In the genomic region with DNA sequence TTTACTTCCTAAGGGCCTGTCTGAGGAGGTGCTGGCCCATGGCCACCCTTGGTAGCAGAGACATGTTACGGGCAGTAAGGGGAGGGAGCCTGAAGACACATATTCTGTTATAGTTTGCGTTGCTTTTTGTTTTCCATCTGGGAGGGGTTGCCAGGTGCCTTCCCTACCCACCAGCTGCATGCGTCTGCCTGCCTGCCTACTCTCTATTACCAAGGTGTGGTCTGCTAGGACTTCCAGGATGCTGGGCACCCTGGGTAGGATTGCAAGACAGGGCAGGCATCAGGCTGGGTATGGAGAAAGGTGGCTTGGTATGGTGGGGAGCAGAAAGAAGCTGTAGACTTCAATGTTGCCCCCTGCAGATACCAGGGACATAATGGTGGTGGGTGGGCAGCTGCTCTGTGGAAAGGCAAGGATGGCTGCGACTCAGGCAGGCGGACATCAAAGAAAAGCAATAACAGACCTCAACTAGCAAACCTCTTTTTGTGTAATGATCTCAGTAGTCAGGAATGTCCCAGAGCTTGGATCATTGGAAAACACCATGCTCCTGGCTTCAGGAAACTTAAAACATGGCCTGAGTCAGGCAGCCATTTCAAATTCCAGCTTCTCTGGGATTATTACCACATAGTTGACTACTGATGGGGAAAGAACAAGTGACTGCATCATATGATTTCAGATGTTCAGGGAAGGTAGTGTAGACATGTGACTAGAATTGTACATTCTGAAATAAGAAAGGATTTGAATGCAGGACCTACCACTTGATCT, we compare ENCODE assay signal across 17 cellular contexts.
A peak's percentile ranks its signal among the peaks of the same experiment; 100 is the strongest.
DNase-seq lines count a peak whose midpoint lies in the region; TF ChIP-seq lines count a peak whose summit lies in the region.
"Had no signal": no experiment of that assay in that cellular context is flagged by ENCODE, and none has a peak within 500 bp of the region (broad histone marks: within the 10 kb centered on the region; RNA-seq: fewer than 3 reads in every experiment).

No MANE protein-coding gene starts in this region.

- peak overlapping the region; percentile 12 for H3K27ac ChIP-seq in vagina
- H3K27ac ChIP-seq: ascending aorta, ovary had no signal

- no peak for TF ChIP-seq POLR2A in vagina (IDR thresholded peaks at IDR 0.05)

- no peaks in the 10 kb centered on the region for H3K4me1 ChIP-seq in vagina
- H3K4me1 ChIP-seq: ascending aorta had no signal

- no peaks in the 10 kb centered on the region for H3K27me3 ChIP-seq in vagina
- H3K27me3 ChIP-seq: ascending aorta, ovary had no signal

- no peak overlapping the region for H3K4me3 ChIP-seq in astrocyte of the spinal cord (ENCODE audit: low read depth, low read length)
- H3K4me3 ChIP-seq in vagina = no peak overlapping the region
- H3K4me3 ChIP-seq: ascending aorta, ovary had no signal

- TF ChIP-seq CTCF in astrocyte of the spinal cord (IDR thresholded peaks at IDR 0.05; ENCODE audit: low read depth, low read length) (no peak), vagina (IDR thresholded peaks at IDR 0.05) (no peak)

- H3K36me3 ChIP-seq in vagina = no peaks in the 10 kb centered on the region
- H3K36me3 ChIP-seq: ascending aorta, ovary had no signal

- in situ Hi-C loops in astrocyte of the spinal cord (cut with HindIII; ENCODE audit: low sequenced_read_pairs) = no loop called here

- intact Hi-C loops in vagina (cut with DNase I) (no loop called here), posterior cingulate gyrus (cut with DNase I) (no loop called here)

- H3K9me3 ChIP-seq in vagina = no peaks in the 10 kb centered on the region
- H3K9me3 ChIP-seq: ascending aorta, ovary had no signal

- DNase-seq in HK-2 (ENCODE audit: unreplicated experiment) (peak; percentile 24), astrocyte of the spinal cord (ENCODE audit: low read depth, low spot score) (peak; percentile 85), iris pigment epithelial cell (ENCODE audit: low read depth) (peak; percentile 85), vagina (ENCODE audit: extremely low spot score in 2 of 2) (no peak), 8988T (no peak), posterior cingulate gyrus (no peak), NCI-H2196 treated with DMSO at 0.1 percent for 48 hours (lab: John Stamatoyannopoulos, UW; ENCODE audit: unreplicated experiment) (no peak)
- DNase-seq: activated CD4-positive, CD25-positive, alpha-beta regulatory T cell; activated T-cell treated with anti-CD3 and anti-CD28 coated beads, Interleukin-2, amount 50 U/mL, for 24 hours; erythroblast; left ventricle myocardium superior; MM.1S; NCI-H345; ovary; Right ventricle myocardium superior; stimulated activated naive CD8-positive, alpha-beta T cell treated with anti-CD3 and anti-CD28 coated beads, Interleukin-15, amount 100 ng/mL, for 72 hours had no signal

Comparison
In these comparisons a context has a peak if more than half of its experiments do, and no peak if none do; other contexts are left out.
1. DNase-seq: peak in HK-2 (single experiment), astrocyte of the spinal cord (single experiment) and iris pigment epithelial cell (single experiment); none in vagina (0 of 2), 8988T (single experiment), posterior cingulate gyrus (0 of 10) and NCI-H2196 treated with DMSO at 0.1 percent for 48 hours (single experiment).